Comparison of ENCODE assay signal across 36 cellular contexts in genomic region chr5:179135006-179135405, GRCh38.
"Had no signal": no experiment of that assay in that cellular context is flagged by ENCODE, and none has a peak within 500 bp of the region (broad histone marks: within the 10 kb centered on the region; RNA-seq: fewer than 3 reads in every experiment).

No MANE protein-coding gene starts in this region.

- H3K4me3 ChIP-seq: adrenal gland, ascending aorta, breast epithelium, cardiac muscle cell, coronary artery, dorsolateral prefrontal cortex, esophagus muscularis mucosa, gastroesophageal sphincter had no signal

- H3K27me3 ChIP-seq: adrenal gland, ascending aorta, breast epithelium, cardiac muscle cell, dorsolateral prefrontal cortex, esophagus muscularis mucosa, gastroesophageal sphincter had no signal

- ATAC-seq: activated CD4-positive, CD25-positive, alpha-beta regulatory T cell treated with anti-CD3 and anti-CD28 coated beads, Interleukin-2, amount 50 U/mL, for 24 hours; activated CD8-positive, alpha-beta T cell treated with anti-CD3 and anti-CD28 coated beads for 36 hours; activated naive CD8-positive, alpha-beta T cell treated with anti-CD3 and anti-CD28 coated beads, Interleukin-2, amount 50 U/mL, for 24 hours; activated T-cell treated with anti-CD3 and anti-CD28 coated beads, Interleukin-2, amount 50 U/mL, for 4 hours; activated T-helper 17 cell treated with anti-CD3 and anti-CD28 coated beads, Interleukin-2, amount 50 U/mL, for 72 hours; gastroesophageal sphincter; T-cell had no signal

- H3K9me3 Mint-ChIP-seq: activated B cell treated with CpG ODN at 0.5 μM for 24 hours; activated CD8-positive, alpha-beta T cell treated with anti-CD3 and anti-CD28 coated beads for 36 hours; activated naive CD4-positive, alpha-beta T cell treated with anti-CD3 and anti-CD28 coated beads for 36 hours; activated naive CD4-positive, alpha-beta T cell treated with anti-CD3 and anti-CD28 coated beads, Interleukin-2, amount 50 U/mL, for 24 hours; activated naive CD8-positive, alpha-beta T cell treated with anti-CD3 and anti-CD28 coated beads for 36 hours; activated naive CD8-positive, alpha-beta T cell treated with anti-CD3 and anti-CD28 coated beads, Interleukin-2, amount 50 U/mL, for 24 hours; activated T-cell treated with anti-CD3 and anti-CD28 coated beads, Interleukin-2, amount 50 U/mL, for 4 hours; activated T-helper 17 cell treated with anti-CD3 and anti-CD28 coated beads, Interleukin-2, amount 50 U/mL, for 72 hours; T-cell had no signal

- H3K4me1 Mint-ChIP-seq: activated B cell treated with CpG ODN at 0.5 μM for 24 hours; activated naive CD4-positive, alpha-beta T cell treated with anti-CD3 and anti-CD28 coated beads, Interleukin-2, amount 50 U/mL, for 24 hours; activated naive CD8-positive, alpha-beta T cell treated with anti-CD3 and anti-CD28 coated beads for 36 hours; activated naive CD8-positive, alpha-beta T cell treated with anti-CD3 and anti-CD28 coated beads, Interleukin-2, amount 50 U/mL, for 24 hours; activated T-helper 17 cell treated with anti-CD3 and anti-CD28 coated beads, Interleukin-2, amount 50 U/mL, for 72 hours; endodermal cell; T-cell had no signal

- H3K36me3 Mint-ChIP-seq: activated naive CD4-positive, alpha-beta T cell treated with anti-CD3 and anti-CD28 coated beads, Interleukin-2, amount 50 U/mL, for 24 hours; activated naive CD8-positive, alpha-beta T cell treated with anti-CD3 and anti-CD28 coated beads for 36 hours; T-cell had no signal

- H3K27ac Mint-ChIP-seq: activated B cell treated with CpG ODN at 0.5 μM for 24 hours; activated CD8-positive, alpha-beta T cell treated with anti-CD3 and anti-CD28 coated beads for 36 hours; activated naive CD4-positive, alpha-beta T cell treated with anti-CD3 and anti-CD28 coated beads for 36 hours; activated naive CD4-positive, alpha-beta T cell treated with anti-CD3 and anti-CD28 coated beads, Interleukin-2, amount 50 U/mL, for 24 hours; activated naive CD8-positive, alpha-beta T cell treated with anti-CD3 and anti-CD28 coated beads for 36 hours; activated naive CD8-positive, alpha-beta T cell treated with anti-CD3 and anti-CD28 coated beads, Interleukin-2, amount 50 U/mL, for 24 hours; activated T-helper 17 cell treated with anti-CD3 and anti-CD28 coated beads, Interleukin-2, amount 50 U/mL, for 72 hours; brain; dendritic cell treated with granulocyte-macrophage colony-stimulating factor and Interleukin-4, amounts not matched to agents 40 ng/mL and 50 ng/mL, for 4 days; endodermal cell; T-cell; T-helper 1 cell treated with Interleukin-12 subunit alpha and Interleukin-12 subunit beta and Interleukin-4 antibody, amounts not matched to agents 30 μg/mL and 1 μg/mL, for 36 hours had no signal

- H3K27me3 Mint-ChIP-seq: activated B cell treated with CpG ODN at 0.5 μM for 24 hours; activated CD8-positive, alpha-beta T cell treated with anti-CD3 and anti-CD28 coated beads for 36 hours; activated naive CD4-positive, alpha-beta T cell treated with anti-CD3 and anti-CD28 coated beads, Interleukin-2, amount 50 U/mL, for 24 hours; activated naive CD8-positive, alpha-beta T cell treated with anti-CD3 and anti-CD28 coated beads for 36 hours; activated naive CD8-positive, alpha-beta T cell treated with anti-CD3 and anti-CD28 coated beads, Interleukin-2, amount 50 U/mL, for 24 hours; activated T-helper 17 cell treated with anti-CD3 and anti-CD28 coated beads, Interleukin-2, amount 50 U/mL, for 72 hours; brain; dendritic cell treated with granulocyte-macrophage colony-stimulating factor and Interleukin-4, amounts not matched to agents 40 ng/mL and 50 ng/mL, for 4 days; T-cell had no signal

- H3K27ac ChIP-seq: adrenal gland, ascending aorta, breast epithelium, cardiac muscle cell, coronary artery, dorsolateral prefrontal cortex, esophagus muscularis mucosa, gastroesophageal sphincter, WERI-Rb-1 had no signal

- H3K4me3 Mint-ChIP-seq: activated B cell treated with CpG ODN at 0.5 μM for 24 hours; activated CD8-positive, alpha-beta T cell treated with anti-CD3 and anti-CD28 coated beads for 36 hours; activated naive CD4-positive, alpha-beta T cell treated with anti-CD3 and anti-CD28 coated beads for 36 hours; activated naive CD4-positive, alpha-beta T cell treated with anti-CD3 and anti-CD28 coated beads, Interleukin-2, amount 50 U/mL, for 24 hours; activated naive CD8-positive, alpha-beta T cell treated with anti-CD3 and anti-CD28 coated beads for 36 hours; activated naive CD8-positive, alpha-beta T cell treated with anti-CD3 and anti-CD28 coated beads, Interleukin-2, amount 50 U/mL, for 24 hours; activated T-cell treated with anti-CD3 and anti-CD28 coated beads, Interleukin-2, amount 50 U/mL, for 4 hours; activated T-helper 17 cell treated with anti-CD3 and anti-CD28 coated beads, Interleukin-2, amount 50 U/mL, for 72 hours; brain; dendritic cell treated with granulocyte-macrophage colony-stimulating factor and Interleukin-4, amounts not matched to agents 40 ng/mL and 50 ng/mL, for 4 days; endodermal cell; T-cell; T-helper 1 cell treated with Interleukin-12 subunit alpha and Interleukin-12 subunit beta and Interleukin-4 antibody, amounts not matched to agents 30 μg/mL and 1 μg/mL, for 36 hours had no signal

- H3K9me3 ChIP-seq: adrenal gland, ascending aorta, breast epithelium, esophagus muscularis mucosa, gastroesophageal sphincter had no signal

- DNase-seq: activated B cell treated with CpG ODN at 0.5 μM for 24 hours; activated CD4-positive, alpha-beta T cell treated with anti-CD3 and anti-CD28 coated beads for 48 hours; activated CD4-positive, alpha-beta T cell treated with anti-CD3 and anti-CD28 coated beads, Interleukin-2, amount 50 U/mL, for 1 hour; activated CD4-positive, alpha-beta T cell treated with anti-CD3 and anti-CD28 coated beads, Interleukin-2, amount 50 U/mL, for 48 hours; activated CD8-positive, alpha-beta memory T cell treated with anti-CD3 and anti-CD28 coated beads for 24 hours; activated CD8-positive, alpha-beta T cell treated with anti-CD3 and anti-CD28 coated beads for 36 hours; activated effector memory CD4-positive, alpha-beta T cell treated with anti-CD3 and anti-CD28 coated beads, Interleukin-2, amount 50 U/mL, for 16 hours; activated naive CD4-positive, alpha-beta T cell treated with anti-CD3 and anti-CD28 coated beads for 36 hours; activated naive CD8-positive, alpha-beta T cell treated with anti-CD3 and anti-CD28 coated beads for 36 hours; activated naive CD8-positive, alpha-beta T cell treated with anti-CD3 and anti-CD28 coated beads, Interleukin-2, amount 50 U/mL, for 24 hours; activated T-cell treated with anti-CD3 and anti-CD28 coated beads, Interleukin-2, amount 50 U/mL, for 4 hours; adrenal gland; amygdala; central memory CD4-positive, alpha-beta T cell; cerebellar nuclear complex; dorsolateral prefrontal cortex; effector memory CD4-positive, alpha-beta T cell; endodermal cell; erythroblast; foreskin melanocyte; SW 1271; T-cell; T1000; WERI-Rb-1 had no signal

- H3K4me1 ChIP-seq: adrenal gland, ascending aorta, breast epithelium, esophagus muscularis mucosa, gastroesophageal sphincter had no signal

- H3K36me3 ChIP-seq: breast epithelium, cardiac muscle cell, WERI-Rb-1 had no signal
